8 cellular contexts compared by ENCODE assay signal in the genomic region with DNA sequence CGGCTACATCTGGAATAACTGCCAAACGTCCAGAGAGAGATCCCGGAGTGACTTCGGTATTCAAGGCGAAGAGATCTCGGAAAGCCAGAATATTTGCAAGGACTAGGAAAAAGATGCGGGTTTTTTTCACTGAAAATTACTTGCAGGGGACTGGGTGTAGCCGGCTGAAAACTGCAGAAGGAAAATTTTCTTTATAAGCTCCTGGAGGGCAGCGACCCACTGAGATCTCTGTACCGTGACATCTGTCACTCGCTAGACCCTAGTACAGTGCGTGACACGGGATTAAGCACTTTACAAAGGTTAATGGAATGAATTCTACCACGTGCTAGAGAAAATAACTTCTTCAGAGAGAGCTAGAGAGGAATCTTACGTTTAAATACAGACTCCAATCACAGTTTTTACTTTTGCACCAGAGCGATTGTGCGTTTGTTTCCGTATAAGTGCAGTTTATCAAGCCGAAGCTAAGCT. TPM values are rescaled to one million over a fixed set of nuclear protein-coding genes. Genes with fewer than 3 reads are reported as not detected.
A peak's percentile ranks its signal among the peaks of the same experiment; 100 is the strongest.
DNase-seq lines count a peak whose midpoint lies in the region; ATAC-seq and TF ChIP-seq lines count a peak whose summit lies in the region.

No MANE protein-coding gene starts in this region.

- no peaks in the 10 kb centered on the region for H3K9me3 Mint-ChIP-seq in central memory CD8-positive, alpha-beta T cell

- H3K27ac Mint-ChIP-seq in central memory CD8-positive, alpha-beta T cell (ENCODE audit: low read depth): peak overlapping the region; percentile 55

- H3K4me3 Mint-ChIP-seq in central memory CD8-positive, alpha-beta T cell: peak overlapping the region; percentile 85

- peak overlapping the region; percentile 99 for H3K4me2 ChIP-seq in IMR-90 (ENCODE audit: low read depth, low read length)

- peak overlapping the region; percentile 49 for H3K23ac ChIP-seq in IMR-90 (ENCODE audit: low read depth, low read length)

- WGBS in IMR-90 (ENCODE audit: extremely low coverage in 2 of 2, insufficient read length in 1 of 2), 2 experiments: 2% methylated on average over 6 of the region's 19 CpGs; no CpG with 5 or more reads in 1 of the 2 experiments

- no peak for TF ChIP-seq POLR2A in IMR-90 (IDR thresholded peaks at IDR 0.05; ENCODE audit: low read depth, low read length)

- H3K4me1 ChIP-seq in IMR-90 (ENCODE audit: control insufficient read depth, insufficient read depth, low read length) (no peaks in the 10 kb centered on the region), mucosa of stomach (ENCODE audit: control insufficient read depth, insufficient read depth, low read length) (peaks cover 10% of the 10 kb centered on the region)

- peaks cover 6% of the 10 kb centered on the region for H3K36me3 Mint-ChIP-seq in central memory CD8-positive, alpha-beta T cell (ENCODE audit: insufficient read depth)

- no peak for TF ChIP-seq RAD21 in IMR-90 (IDR thresholded peaks at IDR 0.05; ENCODE audit: low read length)

- TF ChIP-seq CTCF in AG04450 (IDR thresholded peaks at IDR 0.05; ENCODE audit: low read depth, low read length): no peak
- TF ChIP-seq CTCF in IMR-90 (conservative IDR thresholded peaks at IDR 0.05; ENCODE audit: low read depth, low read length): no peak
- no peak for TF ChIP-seq CTCF in omental fat pad (IDR thresholded peaks at IDR 0.05)

- no peaks in the 10 kb centered on the region for H3K27me3 Mint-ChIP-seq in central memory CD8-positive, alpha-beta T cell

- H2AK5ac ChIP-seq in IMR-90 (ENCODE audit: low read depth, low read length): no peak overlapping the region

- H3K9me1 ChIP-seq in IMR-90 (ENCODE audit: insufficient read depth, low read length): no peaks in the 10 kb centered on the region

- 0 out of 2 replicates have a peak overlapping the region, but pooled peaks have one; percentile 14 for H3K4ac ChIP-seq in IMR-90 (ENCODE audit: low read depth, low read length)

- POLR2A ChIA-PET in AG04450 (lab: Yijun Ruan, JAX) (interaction anchor here (0.7 to 1.4 kb wide), 3 partner anchors 22 to 473 kb away, joined by 3 to 5 read pairs (median 3); a partner anchor contains a TSS), IMR-90 (lab: Charles Lee; ENCODE audit: unreplicated experiment) (no interaction called here)

- peak overlapping the region; percentile 13 for H3K27ac ChIP-seq in AG04450 (ENCODE audit: low read depth, low read length)
- peak overlapping the region; percentile 22 for H3K27ac ChIP-seq in IMR-90 (ENCODE audit: insufficient read depth, low read length)

- H3K4me1 Mint-ChIP-seq in central memory CD8-positive, alpha-beta T cell: peaks cover 25% of the 10 kb centered on the region

- BruUV-seq in IMR-90 (replicated peaks; lab: Mats Ljungman, UMichigan): no TSS peak

- peaks cover 5% of the 10 kb centered on the region; the same call in 1 of the 2 replicates for H4K20me1 ChIP-seq in IMR-90 (ENCODE audit: insufficient read depth, low read length)

- H3K27me3 ChIP-seq in AG04450 (ENCODE audit: control insufficient read depth, insufficient read depth, low read length): peaks cover 6% of the 10 kb centered on the region
- no peaks in the 10 kb centered on the region for H3K27me3 ChIP-seq in IMR-90 (ENCODE audit: control insufficient read depth, insufficient read depth, low read length)
- no peaks in the 10 kb centered on the region for H3K27me3 ChIP-seq in mucosa of stomach (ENCODE audit: control insufficient read depth, insufficient read depth, low read length)

- H3K56ac ChIP-seq in IMR-90 (ENCODE audit: extremely low read depth, insufficient read depth, low read length): peak overlapping the region; percentile 51; the same call in 1 of the 2 replicates

- H4K5ac ChIP-seq in IMR-90 (ENCODE audit: low read depth, low read length): no peak overlapping the region

- no peak overlapping the region for H2AK9ac ChIP-seq in IMR-90 (replicated peaks; ENCODE audit: low read depth, low read length, poor library complexity)

- peaks cover 2 to 8% of the 10 kb centered on the region in 2 experiments; a peak in 2 of 4 replicates for H3K79me1 ChIP-seq in IMR-90 (ENCODE audit: low read depth in 1 of 2, low read length in 2 of 2)

- CTCF ChIA-PET in AG04450 (lab: Charles Lee): interaction anchor here (0.6 to 1.5 kb wide), 3 partner anchors 58 to 474 kb away, joined by 4 to 11 read pairs (median 6); no protein-coding TSS in a partner anchor
- CTCF ChIA-PET in IMR-90 (lab: Yijun Ruan, JAX): interaction anchor here (0.8 kb wide), 1 partner anchor 212 kb away, joined by 3 read pairs; a partner anchor contains a TSS

- no peak overlapping the region for H2BK20ac ChIP-seq in IMR-90 (ENCODE audit: low read depth, low read length)

- H2BK120ac ChIP-seq in IMR-90 (ENCODE audit: low read depth, low read length): 0 out of 2 replicates have a peak overlapping the region, but pooled peaks have one; percentile 10

- dilution Hi-C loops in IMR-90 (cut with HindIII; ENCODE audit: low sequenced_read_pairs, unreplicated experiment): no loop called here

- peak overlapping the region in 1 of 2 experiments; percentile 25; a peak in 2 of 4 replicates for H4K8ac ChIP-seq in IMR-90 (ENCODE audit: low read depth in 2 of 2, low read length in 2 of 2)

- peak overlapping the region; percentile 58 for H3K9ac ChIP-seq in IMR-90 (ENCODE audit: low read depth, low read length)
- peak overlapping the region; percentile 24 for H3K9ac ChIP-seq in mucosa of stomach (ENCODE audit: low read length)

- DNase-seq in AG04450 (ENCODE audit: low read depth, low spot score) (no peak), IMR-90 (peak; percentile 5), omental fat pad (ENCODE audit: low spot score) (no peak), NCI-H1694 (lab: John Stamatoyannopoulos, UW) (no peak), NCI-H1105 treated with DMSO at 0.1 percent for 48 hours (lab: John Stamatoyannopoulos, UW) (no peak), DMS79 treated with DMSO at 0.1 percent for 48 hours (lab: John Stamatoyannopoulos, UW) (no peak)
- no peak for DNase-seq in central memory CD8-positive, alpha-beta T cell (ENCODE audit: low spot score in 2 of 2)

- no peaks in the 10 kb centered on the region; the same call in 1 of the 2 replicates for H3K9me3 ChIP-seq in AG04450 (ENCODE audit: control insufficient read depth, insufficient read depth, low read length)
- H3K9me3 ChIP-seq in IMR-90 (ENCODE audit: control insufficient read depth, insufficient read depth, low read length): no peaks in the 10 kb centered on the region
- H3K9me3 ChIP-seq in mucosa of stomach (ENCODE audit: control insufficient read depth, low read length): no peaks in the 10 kb centered on the region

- intact Hi-C loops in IMR-90 (cut with micrococcal nuclease): loop anchor here (2.0 to 10.0 kb wide), 4 partner anchors 34 to 445 kb away; a partner anchor contains a TSS

- no peaks in the 10 kb centered on the region for H3K36me3 ChIP-seq in IMR-90 (ENCODE audit: control insufficient read depth, insufficient read depth, low read length)
- H3K36me3 ChIP-seq in mucosa of stomach (ENCODE audit: control insufficient read depth, insufficient read depth, low read length): no peaks in the 10 kb centered on the region

- no peak overlapping the region; the same call in 1 of the 2 replicates for H3K14ac ChIP-seq in IMR-90 (replicated peaks; ENCODE audit: low read depth, low read length)

- no peak overlapping the region for H4K91ac ChIP-seq in IMR-90 (ENCODE audit: insufficient read depth, low read depth, low read length)

- no peak for ATAC-seq in IMR-90 (ENCODE audit: low read depth)
- no peak for ATAC-seq in central memory CD8-positive, alpha-beta T cell (replicated peaks; ENCODE audit: extremely low read depth, poor library complexity, severe bottlenecking)
- ATAC-seq in omental fat pad (ENCODE audit: low FRiP score): no peak

- H2BK5ac ChIP-seq in IMR-90 (ENCODE audit: low read depth, low read length, poor library complexity, severe bottlenecking): no peak overlapping the region

- no peak overlapping the region; the same call in 1 of the 2 replicates for H3K18ac ChIP-seq in IMR-90 (ENCODE audit: low read depth, low read length)

- H2BK15ac ChIP-seq in IMR-90 (ENCODE audit: low read depth, low read length): no peak overlapping the region

- H3K4me3 ChIP-seq in AG04450 (ENCODE audit: low read depth, low read length): peak overlapping the region; percentile 92
- peak overlapping the region; percentile 82 for H3K4me3 ChIP-seq in IMR-90 (ENCODE audit: insufficient read depth, low read depth, low read length)
- peak overlapping the region; percentile 24 for H3K4me3 ChIP-seq in mucosa of stomach (ENCODE audit: low read length)

- peak overlapping the region; percentile 96 for H2AFZ ChIP-seq in IMR-90 (replicated peaks; ENCODE audit: low read length, poor library complexity)

- in situ Hi-C loops in IMR-90 (cut with MboI; ENCODE audit: low sequenced_read_pairs): loop anchor here (5.0 to 25.0 kb wide), 2 partner anchors 205 to 435 kb away; a partner anchor contains a TSS

TF ChIP-seq in IMR-90, 13 proteins besides CTCF, POLR2A, EP300 and RAD21:
- TF ChIP-seq BHLHE40 (IDR thresholded peaks at IDR 0.05; ENCODE audit: low read depth, low read length): no peak
- TF ChIP-seq, protein P1, sequence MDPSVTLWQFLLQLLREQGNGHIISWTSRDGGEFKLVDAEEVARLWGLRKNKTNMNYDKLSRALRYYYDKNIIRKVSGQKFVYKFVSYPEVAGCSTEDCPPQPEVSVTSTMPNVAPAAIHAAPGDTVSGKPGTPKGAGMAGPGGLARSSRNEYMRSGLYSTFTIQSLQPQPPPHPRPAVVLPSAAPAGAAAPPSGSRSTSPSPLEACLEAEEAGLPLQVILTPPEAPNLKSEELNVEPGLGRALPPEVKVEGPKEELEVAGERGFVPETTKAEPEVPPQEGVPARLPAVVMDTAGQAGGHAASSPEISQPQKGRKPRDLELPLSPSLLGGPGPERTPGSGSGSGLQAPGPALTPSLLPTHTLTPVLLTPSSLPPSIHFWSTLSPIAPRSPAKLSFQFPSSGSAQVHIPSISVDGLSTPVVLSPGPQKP (IDR thresholded peaks at IDR 0.05; ENCODE audit: borderline replicate concordance, low read depth, low read length): no peak
- no peak for TF ChIP-seq NFE2L2 (IDR thresholded peaks at IDR 0.05; ENCODE audit: low read depth, low read length)
- TF ChIP-seq FOS (IDR thresholded peaks at IDR 0.05; ENCODE audit: low read depth, low read length): no peak
- TF ChIP-seq CEBPB (IDR thresholded peaks at IDR 0.05; ENCODE audit: low read depth, low read length): no peak
- no peak for TF ChIP-seq SMC3 (IDR thresholded peaks at IDR 0.05; ENCODE audit: low read depth, low read length)
- TF ChIP-seq RFX5 (IDR thresholded peaks at IDR 0.05; ENCODE audit: low read depth, low read length): no peak

RNA-seq across cellular contexts. Expression of a gene that starts 1.1 kb away (rescaled TPM):
- 4.3 and 7.2 TPM in 2 replicates for polyA plus RNA-seq in AG04450 (2011; rRNA removed)
- polyA minus RNA-seq in AG04450 (2011; rRNA and poly(A)+ RNA removed): 5.7 and 9.1 TPM in 2 replicates
- 5.0 and 11.4 TPM in 2 replicates for total RNA-seq in IMR-90 (2012; rRNA removed)
- 1.3 and 2.1 TPM in 2 replicates for polyA plus RNA-seq in IMR-90 (2012; rRNA removed)
- polyA plus RNA-seq in IMR-90 (2012; cell fraction: cytosol; rRNA removed): 2.1 and 3.2 TPM in 2 replicates
- 2.2 and 3.1 TPM in 2 replicates for polyA plus RNA-seq in IMR-90 (2012; cell fraction: nucleus; rRNA removed; ENCODE audit: low replicate concordance)
- total RNA-seq in omental fat pad: 10 to 100 TPM; 11.4 to 23.6 (median 13.0) TPM

Comparison
In these comparisons a context has a peak if more than half of its experiments do, and no peak if none do; other contexts are left out.
1. H3K4me3 ChIP-seq: peak in every context shown above with its lines; median percentile 92 in AG04450; 82 in IMR-90; 24 in mucosa of stomach.